29 cellular contexts compared by ENCODE assay signal in genomic region chr6:7315684-7316366, GRCh38.
"Had no signal": no experiment of that assay in that cellular context is flagged by ENCODE, and none has a peak within 500 bp of the region (broad histone marks: within the 10 kb centered on the region; RNA-seq: fewer than 3 reads in every experiment).

No MANE protein-coding gene starts in this region.

- H3K9me3 ChIP-seq: esophagus muscularis mucosa, gastroesophageal sphincter, heart left ventricle, left lung, mucosa of descending colon, prostate gland, right atrium auricular region, sigmoid colon, thoracic aorta, tibial nerve, upper lobe of right lung, uterus had no signal

- H3K27ac ChIP-seq: coronary artery, esophagus muscularis mucosa, foreskin keratinocyte, gastroesophageal sphincter, left lung, parathyroid adenoma, prostate gland, right atrium auricular region, sigmoid colon, thoracic aorta, tibial nerve, upper lobe of right lung, uterus had no signal

- H3K9ac ChIP-seq: parathyroid adenoma had no signal

- H3K79me2 ChIP-seq: parathyroid adenoma had no signal

- FAIRE-seq: endothelial cell of umbilical vein, islet of Langerhans had no signal

- DNase-seq: dermis blood vessel endothelial cell; effector memory CD4-positive, alpha-beta T cell; foreskin keratinocyte; heart left ventricle; hippocampal formation; left cardiac atrium; mesenchymal stem cell; naive B cell; sigmoid colon; stimulated activated CD4-positive, alpha-beta T cell treated with anti-CD3 and anti-CD28 coated beads, Interleukin-2, amount 100 ng/mL, for 24 hours; stimulated activated CD4-positive, alpha-beta T cell treated with anti-CD3 and anti-CD28 coated beads, Interleukin-4, amount 100 ng/mL, for 24 hours; stimulated activated naive CD8-positive, alpha-beta T cell treated with anti-CD3 and anti-CD28 coated beads, Interleukin-15, Interleukin-2, amounts not matched to agents 100 U/mL and 50 U/mL, for 24 hours; substantia nigra; upper lobe of right lung; uterus had no signal

- H3K4me3 ChIP-seq: coronary artery, esophagus muscularis mucosa, gastroesophageal sphincter, left lung, mucosa of descending colon, prostate gland, right atrium auricular region, sigmoid colon, thoracic aorta, tibial nerve, upper lobe of right lung, uterus had no signal

- ATAC-seq: foreskin keratinocyte; gastroesophageal sphincter; heart left ventricle; left cardiac atrium; left lung; mucosa of descending colon; natural killer cell treated with Interleukin-12 subunit alpha and Interleukin-12 subunit beta and Interleukin-15 and Interleukin-18, amount 100 ng/mL, for 72 hours; stimulated activated effector memory CD8-positive, alpha-beta T cell treated with anti-CD3 and anti-CD28 coated beads, Interleukin-12 subunit alpha, Interleukin-12 subunit beta, amount 100 ng/mL, for 72 hours; stimulated activated naive CD8-positive, alpha-beta T cell treated with anti-CD3 and anti-CD28 coated beads, Interleukin-15, Interleukin-2, amounts not matched to agents 100 U/mL and 50 U/mL, for 24 hours; upper lobe of right lung had no signal

- H3K36me3 ChIP-seq: esophagus muscularis mucosa, gastroesophageal sphincter, heart left ventricle, left lung, prostate gland, right atrium auricular region, sigmoid colon, thoracic aorta, tibial nerve, upper lobe of right lung, uterus had no signal

- H3K27me3 ChIP-seq: foreskin keratinocyte, gastroesophageal sphincter, heart left ventricle, left lung, right atrium auricular region, sigmoid colon, tibial nerve, upper lobe of right lung, uterus had no signal

- H2AFZ ChIP-seq: parathyroid adenoma had no signal

- H3K4me1 ChIP-seq: parathyroid adenoma, prostate gland had no signal
